In the genomic region with DNA sequence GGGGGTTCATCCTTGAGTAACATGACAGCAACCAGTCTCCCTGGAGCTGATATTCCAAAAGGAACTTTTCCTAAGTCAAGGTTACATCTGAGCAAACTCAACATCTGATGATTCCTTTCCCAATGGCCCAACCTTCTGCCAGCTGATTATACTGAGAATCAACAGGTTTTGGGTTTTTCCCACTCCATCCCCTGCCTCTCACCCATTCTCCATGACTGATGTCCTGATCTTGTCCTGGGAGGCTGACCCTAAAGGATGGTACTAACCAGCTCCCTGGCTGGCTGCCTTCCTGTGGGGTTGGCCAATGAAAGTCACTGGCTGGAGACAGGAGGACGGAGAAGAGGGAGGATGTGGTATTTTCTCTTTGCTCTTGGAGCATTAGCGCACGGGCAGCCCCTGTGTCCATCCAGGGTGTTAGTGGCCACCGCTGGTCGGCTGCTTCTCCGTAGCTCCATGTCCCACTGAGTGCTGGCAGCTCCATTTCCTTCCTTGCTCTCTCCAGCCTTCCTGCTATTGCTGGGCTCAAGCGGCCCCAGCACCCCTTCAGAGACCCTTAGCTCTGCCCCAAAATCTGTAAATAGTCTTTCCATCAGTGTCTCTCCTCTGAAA, we compare ENCODE assay signal across 1 cellular context.
TF ChIP-seq lines count a peak whose summit lies in the region.

No MANE protein-coding gene starts in this region.

TF ChIP-seq in A549, 52 proteins besides CTCF, POLR2A, EP300 and RAD21 (continued from another document):
- TF ChIP-seq KDM1A (IDR thresholded peaks at IDR 0.05; ENCODE audit: low read depth) (no peak), JUNB (IDR thresholded peaks at IDR 0.05) (no peak)
